20 cellular contexts compared by ENCODE assay signal in genomic region chr17:80825471-80826345, GRCh38.
DNase-seq lines count a peak whose midpoint lies in the region; ATAC-seq, FAIRE-seq and TF ChIP-seq lines count a peak whose summit lies in the region.
"Had no signal": no experiment of that assay in that cellular context is flagged by ENCODE, and none has a peak within 500 bp of the region (broad histone marks: within the 10 kb centered on the region; RNA-seq: fewer than 3 reads in every experiment).

No MANE protein-coding gene starts in this region.

- dilution Hi-C loops in endothelial cell of umbilical vein (cut with MboI; ENCODE audit: extremely low pct_ligation_motif_present, low sequenced_read_pairs) = no loop called here

- H3K79me2 ChIP-seq in endothelial cell of umbilical vein (ENCODE audit: control insufficient read depth, insufficient read depth, low read length) = no peaks in the 10 kb centered on the region

- intact Hi-C loops in endothelial cell of umbilical vein (cut with micrococcal nuclease) = no loop called here

- H3K27me3 Mint-ChIP-seq in activated CD4-positive, alpha-beta T cell treated with anti-CD3 and anti-CD28 coated beads, Interleukin-2, amount 10 ng/mL, durations not matched to agents 7 days and 5 days = no peaks in the 10 kb centered on the region
- no peaks in the 10 kb centered on the region for H3K27me3 Mint-ChIP-seq in progenitor cell of endocrine pancreas
- H3K27me3 Mint-ChIP-seq: CD4-positive, alpha-beta T cell; IgD-negative memory B cell; naive thymus-derived CD8-positive, alpha-beta T cell had no signal

- H2AFZ ChIP-seq in endothelial cell of umbilical vein (ENCODE audit: low read depth, low read length) = no peak overlapping the region

- no peak for TF ChIP-seq EP300 in Ishikawa (IDR thresholded peaks at IDR 0.05; ENCODE audit: borderline replicate concordance)

- H3K4me3 Mint-ChIP-seq in activated CD4-positive, alpha-beta T cell treated with anti-CD3 and anti-CD28 coated beads, Interleukin-2, amount 10 ng/mL, durations not matched to agents 7 days and 5 days = no peak overlapping the region
- no peak overlapping the region for H3K4me3 Mint-ChIP-seq in progenitor cell of endocrine pancreas (ENCODE audit: low read depth)
- H3K4me3 Mint-ChIP-seq: CD4-positive, alpha-beta T cell; IgD-negative memory B cell; naive thymus-derived CD8-positive, alpha-beta T cell had no signal

- H3K27ac ChIP-seq in endothelial cell of umbilical vein (ENCODE audit: insufficient read depth, low read depth, low read length) = peak overlapping the region; percentile 92

- H3K4me3 ChIP-seq in endothelial cell of umbilical vein (replicated peaks in 1 of 3; ENCODE audit: insufficient read depth in 1 of 3, low read depth in 1 of 3, low read length in 3 of 3) = no peak overlapping the region
- H3K4me3 ChIP-seq: vagina had no signal

- H3K4me2 ChIP-seq in endothelial cell of umbilical vein (ENCODE audit: insufficient read depth, low read length) = no peak overlapping the region

- H4K20me1 ChIP-seq in endothelial cell of umbilical vein (replicated peaks; ENCODE audit: control insufficient read depth, extremely low read depth, insufficient read depth, low read length) = no peaks in the 10 kb centered on the region

- no peaks in the 10 kb centered on the region for H3K9me1 ChIP-seq in endothelial cell of umbilical vein (replicated peaks; ENCODE audit: control insufficient read depth, extremely low read depth, insufficient read depth, low read length)

- peaks cover 20% of the 10 kb centered on the region for H3K4me1 ChIP-seq in endothelial cell of umbilical vein (ENCODE audit: control insufficient read depth, extremely low read depth, insufficient read depth, low read length)

- H3K27me3 ChIP-seq in endothelial cell of umbilical vein (ENCODE audit: control insufficient read depth in 2 of 2, insufficient read depth in 2 of 2, low read length in 2 of 2) = no peaks in the 10 kb centered on the region
- H3K27me3 ChIP-seq: vagina had no signal

- peaks cover 69% of the 10 kb centered on the region for H3K4me1 Mint-ChIP-seq in activated CD4-positive, alpha-beta T cell treated with anti-CD3 and anti-CD28 coated beads, Interleukin-2, amount 10 ng/mL, durations not matched to agents 7 days and 5 days
- H3K4me1 Mint-ChIP-seq in progenitor cell of endocrine pancreas (ENCODE audit: low read depth) = peaks cover under 1% of the 10 kb centered on the region

- DNase-seq in activated CD4-positive, alpha-beta T cell treated with anti-CD3 and anti-CD28 coated beads, Interleukin-2, amount 10 ng/mL, durations not matched to agents 7 days and 5 days = no peak
- DNase-seq in activated CD4-positive, alpha-beta T cell treated with anti-CD3 and anti-CD28 coated beads, Interleukin-2, amount 50 U/mL, for 1 hour = no peak
- no peak for DNase-seq in endothelial cell of umbilical vein (ENCODE audit: low read depth, low spot score)
- DNase-seq in progenitor cell of endocrine pancreas (ENCODE audit: low spot score, unreplicated experiment) = no peak
- no peak for DNase-seq in stimulated activated CD8-positive, alpha-beta memory T cell treated with anti-CD3 and anti-CD28 coated beads, Interleukin-4, amount 100 ng/mL, for 48 hours
- no peak for DNase-seq in NCI-H524 (lab: John Stamatoyannopoulos, UW)
- DNase-seq: ACHN, activated T-cell treated with anti-CD3 and anti-CD28 coated beads for 4 hours, NCI-H1092, NCI-H2107, NCI-H82 had no signal

- TF ChIP-seq POLR2A in endothelial cell of umbilical vein (IDR thresholded peaks at IDR 0.05; ENCODE audit: low read depth, low read length) = no peak

- CTCF ChIA-PET in activated CD4-positive, alpha-beta T cell treated with anti-CD3 and anti-CD28 coated beads, Interleukin-2, amount 10 ng/mL, durations not matched to agents 7 days and 5 days (lab: Charles Lee) = interaction anchor here (0.8 kb wide), 1 partner anchor 13 kb away, joined by 4 read pairs; no protein-coding TSS in a partner anchor
- CTCF ChIA-PET in endothelial cell of umbilical vein (lab: Charles Lee) = interaction anchor here (1.0 to 1.8 kb wide), 6 partner anchors 25 to 103 kb away, joined by 3 to 7 read pairs (median 5); no protein-coding TSS in a partner anchor

- peaks cover 55% of the 10 kb centered on the region for H3K36me3 Mint-ChIP-seq in activated CD4-positive, alpha-beta T cell treated with anti-CD3 and anti-CD28 coated beads, Interleukin-2, amount 10 ng/mL, durations not matched to agents 7 days and 5 days (ENCODE audit: low read depth)
- H3K36me3 Mint-ChIP-seq in progenitor cell of endocrine pancreas (ENCODE audit: insufficient read depth) = peaks cover 6% of the 10 kb centered on the region

- no peaks in the 10 kb centered on the region for H3K36me3 ChIP-seq in endothelial cell of umbilical vein (ENCODE audit: control insufficient read depth in 2 of 2, extremely low read depth in 1 of 2, insufficient read depth in 2 of 2, low read length in 2 of 2)

- no peaks in the 10 kb centered on the region for H3K9me3 ChIP-seq in endothelial cell of umbilical vein (replicated peaks; ENCODE audit: control insufficient read depth, insufficient read depth, low read length)
- H3K9me3 ChIP-seq: vagina had no signal

- FAIRE-seq in endothelial cell of umbilical vein (lab: Jason Lieb, UNC) = no peak
- FAIRE-seq: colon, GM19239 had no signal

- TF ChIP-seq RAD21 in Ishikawa (IDR thresholded peaks at IDR 0.05; ENCODE audit: low read depth) = no peak

- POLR2A ChIA-PET in activated CD4-positive, alpha-beta T cell treated with anti-CD3 and anti-CD28 coated beads, Interleukin-2, amount 10 ng/mL, durations not matched to agents 7 days and 5 days (lab: Charles Lee) = interaction anchor here (0.6 kb wide), 1 partner anchor 223 kb away, joined by 3 read pairs; no protein-coding TSS in a partner anchor
- POLR2A ChIA-PET in endothelial cell of umbilical vein (lab: Charles Lee) = no interaction called here

- no peak for TF ChIP-seq CTCF in endothelial cell of umbilical vein (IDR thresholded peaks at IDR 0.05; ENCODE audit: extremely low read depth in 1 of 2, insufficient read depth in 1 of 2, low read depth in 1 of 2, low read length in 2 of 2)
- TF ChIP-seq CTCF in progenitor cell of endocrine pancreas (IDR thresholded peaks at IDR 0.05; ENCODE audit: unreplicated experiment) = no peak

- BruUV-seq in endothelial cell of umbilical vein (replicated peaks; lab: Mats Ljungman, UMichigan) = no TSS peak

- no peaks in the 10 kb centered on the region for H3K9me3 Mint-ChIP-seq in activated CD4-positive, alpha-beta T cell treated with anti-CD3 and anti-CD28 coated beads, Interleukin-2, amount 10 ng/mL, durations not matched to agents 7 days and 5 days
- no peaks in the 10 kb centered on the region for H3K9me3 Mint-ChIP-seq in progenitor cell of endocrine pancreas (ENCODE audit: low read depth)
- H3K9me3 Mint-ChIP-seq: CD4-positive, alpha-beta T cell; IgD-negative memory B cell; naive thymus-derived CD8-positive, alpha-beta T cell had no signal

- no peak for ATAC-seq in GM19328 (IDR thresholded peaks at IDR 0.05; ENCODE audit: unreplicated experiment)
- ATAC-seq: activated CD4-positive, CD25-positive, alpha-beta regulatory T cell treated with anti-CD3 and anti-CD28 coated beads, Interleukin-2, amount 50 U/mL, for 24 hours; naive thymus-derived CD8-positive, alpha-beta T cell had no signal

- H3K27ac Mint-ChIP-seq in activated CD4-positive, alpha-beta T cell treated with anti-CD3 and anti-CD28 coated beads, Interleukin-2, amount 10 ng/mL, durations not matched to agents 7 days and 5 days = peak overlapping the region; percentile 88
- H3K27ac Mint-ChIP-seq in progenitor cell of endocrine pancreas = peak overlapping the region; percentile 41
- H3K27ac Mint-ChIP-seq: CD4-positive, alpha-beta T cell; IgD-negative memory B cell had no signal

- H3K9ac ChIP-seq in endothelial cell of umbilical vein (replicated peaks; ENCODE audit: extremely low read depth, insufficient read depth, low read length) = no peak overlapping the region

TF ChIP-seq in Ishikawa, 13 proteins besides CTCF, POLR2A, EP300 and RAD21:
- TF ChIP-seq CEBPB (IDR thresholded peaks at IDR 0.05) (peak; percentile 65), USF1 (IDR thresholded peaks at IDR 0.05) (no peak)

TF ChIP-seq in endothelial cell of umbilical vein, 7 proteins besides CTCF, POLR2A, EP300 and RAD21:
- TF ChIP-seq FOS (IDR thresholded peaks at IDR 0.05; ENCODE audit: borderline replicate concordance, insufficient read depth, low read length) = no peak
- TF ChIP-seq MYC (IDR thresholded peaks at IDR 0.05; ENCODE audit: low read depth, low read length) = no peak
- no peak for TF ChIP-seq POLR2AphosphoS5 (IDR thresholded peaks at IDR 0.05; ENCODE audit: insufficient read depth, low read depth, low read length)
- TF ChIP-seq JUN (IDR thresholded peaks at IDR 0.05; ENCODE audit: borderline replicate concordance, insufficient read depth, insufficient read length, low read depth) = no peak
- TF ChIP-seq EZH2 (IDR thresholded peaks at IDR 0.05; ENCODE audit: borderline replicate concordance, low read depth, low read length, severe bottlenecking) = no peak
- no peak for TF ChIP-seq GATA2 (IDR thresholded peaks at IDR 0.05; ENCODE audit: insufficient read depth, insufficient read length, low read depth, low read length)
